25 cellular contexts compared by ENCODE assay signal in the genomic region with DNA sequence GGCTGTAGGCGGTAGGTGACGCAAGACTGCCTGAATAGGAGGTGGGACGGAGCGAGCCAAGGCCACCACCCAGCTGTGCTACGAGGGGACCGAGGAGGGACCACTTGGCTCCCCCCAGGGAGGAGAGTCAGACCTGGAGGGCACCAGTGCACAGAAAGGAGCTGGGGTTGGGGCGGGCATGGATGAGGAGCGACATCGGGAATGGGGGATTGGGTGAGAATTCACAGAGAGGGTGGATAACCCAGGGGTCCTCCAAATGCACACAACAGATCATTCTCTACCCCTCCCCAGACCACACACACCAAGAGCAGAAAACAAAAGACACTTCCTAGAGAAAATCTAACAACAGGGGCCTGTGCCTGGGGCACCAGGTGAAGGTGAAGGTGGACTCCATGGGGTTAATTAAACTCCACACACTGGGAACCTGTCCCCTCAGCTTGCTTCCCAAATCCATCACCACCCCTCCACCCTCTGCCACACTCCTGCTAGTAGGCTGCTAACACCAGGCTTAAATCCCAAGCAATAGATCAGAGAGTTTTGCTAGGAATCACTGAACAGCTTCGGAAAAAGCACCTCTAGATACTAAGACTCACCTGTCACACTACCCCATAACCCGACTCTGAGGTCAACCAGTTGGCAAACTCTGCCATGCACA.
DNase-seq lines count a peak whose midpoint lies in the region; ATAC-seq and TF ChIP-seq lines count a peak whose summit lies in the region.
"Had no signal": no experiment of that assay in that cellular context is flagged by ENCODE, and none has a peak within 500 bp of the region (broad histone marks: within the 10 kb centered on the region; RNA-seq: fewer than 3 reads in every experiment).

No MANE protein-coding gene starts in this region.

- DNase-seq in right atrium auricular region (ENCODE audit: low spot score): peak; percentile 32
- no peak for DNase-seq in heart left ventricle
- DNase-seq in WERI-Rb-1: peak; percentile 57
- peak; percentile 20 for DNase-seq in lung (ENCODE audit: low spot score)
- DNase-seq in thyroid gland: peak; percentile 19 to 23
- DNase-seq in HUDEP-2 (lab: John Stamatoyannopoulos, UW; ENCODE audit: unreplicated experiment in 76 of 76): no peak
- DNase-seq in HK-2 (ENCODE audit: unreplicated experiment): no peak
- no peak for DNase-seq in DMS153 treated with DMSO at 0.1 percent for 48 hours (lab: John Stamatoyannopoulos, UW; ENCODE audit: unreplicated experiment)
- DNase-seq: activated CD8-positive, alpha-beta T cell treated with anti-CD3 and anti-CD28 coated beads for 36 hours; effector memory CD8-positive, alpha-beta T cell; H9; immature natural killer cell; mesendoderm; NCI-H1417; NCI-H2107; NCI-H446 treated with DMSO at 0.1 percent for 48 hours; SJCRH30; stomach had no signal

- no peak for TF ChIP-seq CTCF in right atrium auricular region (IDR thresholded peaks at IDR 0.05)
- no peak for TF ChIP-seq CTCF in heart left ventricle (IDR thresholded peaks at IDR 0.05)
- no peak for TF ChIP-seq CTCF in WERI-Rb-1 (IDR thresholded peaks at IDR 0.05; ENCODE audit: low read depth, low read length)
- no peak for TF ChIP-seq CTCF in lung (IDR thresholded peaks at IDR 0.05; ENCODE audit: control extremely low read depth, extremely low read depth)
- TF ChIP-seq CTCF in thyroid gland (IDR thresholded peaks at IDR 0.05): no peak

- H3K9me3 ChIP-seq in right atrium auricular region (no peaks in the 10 kb centered on the region), heart left ventricle (no peaks in the 10 kb centered on the region), WERI-Rb-1 (ENCODE audit: severe bottlenecking) (peaks cover 2% of the 10 kb centered on the region), lung (ENCODE audit: control insufficient read depth in 2 of 2, insufficient read depth in 1 of 2, low read length in 1 of 2) (peaks cover 0 to 2% of the 10 kb centered on the region in 2 donors), thyroid gland (no peaks in the 10 kb centered on the region)
- H3K9me3 ChIP-seq: SJCRH30, stomach, tibial artery had no signal

- H3K27ac ChIP-seq in right atrium auricular region: no peak overlapping the region
- no peak overlapping the region for H3K27ac ChIP-seq in heart left ventricle
- peak overlapping the region; percentile 16; the same call in 1 of the 2 replicates for H3K27ac ChIP-seq in WERI-Rb-1
- no peak overlapping the region for H3K27ac ChIP-seq in lung (ENCODE audit: low read depth in 1 of 2, low read length in 1 of 2)
- H3K27ac ChIP-seq in thyroid gland: peak overlapping the region in 2 of 3 donors; percentile 18 to 56
- H3K27ac ChIP-seq: hepatocyte, KMS-11, SJCRH30, skin epidermis, stomach, tibial artery had no signal

- H3K4me3 ChIP-seq in right atrium auricular region (no peak overlapping the region), heart left ventricle (no peak overlapping the region), WERI-Rb-1 (ENCODE audit: low read depth, low read length) (no peak overlapping the region), lung (no peak overlapping the region), thyroid gland (replicated peaks in 1 of 3) (no peak overlapping the region)
- H3K4me3 ChIP-seq: hepatocyte, SJCRH30, skin epidermis, stomach, tibial artery had no signal

- H3K4me1 ChIP-seq in right atrium auricular region (no peaks in the 10 kb centered on the region), heart left ventricle (no peaks in the 10 kb centered on the region), lung (ENCODE audit: control insufficient read depth in 2 of 2, insufficient read depth in 2 of 2, low read length in 2 of 2) (no peaks in the 10 kb centered on the region), thyroid gland (peaks cover 19 to 25% of the 10 kb centered on the region in 2 donors)
- H3K4me1 ChIP-seq: tibial artery had no signal

- H3K27me3 ChIP-seq in right atrium auricular region (no peaks in the 10 kb centered on the region), heart left ventricle (peaks cover 0 to 7% (median 0%) of the 10 kb centered on the region in 9 donors), WERI-Rb-1 (ENCODE audit: insufficient read depth, low read depth, severe bottlenecking) (no peaks in the 10 kb centered on the region), lung (ENCODE audit: control insufficient read depth, insufficient read depth) (no peaks in the 10 kb centered on the region), thyroid gland (no peaks in the 10 kb centered on the region)
- H3K27me3 ChIP-seq: hepatocyte, SJCRH30 had no signal

- no peak for TF ChIP-seq POLR2A in heart left ventricle (IDR thresholded peaks at IDR 0.05)
- TF ChIP-seq POLR2A in thyroid gland (IDR thresholded peaks at IDR 0.05): no peak

- no peak for ATAC-seq in heart left ventricle
- no peak for ATAC-seq in lung (ENCODE audit: insufficient read depth, low FRiP score)
- ATAC-seq: activated CD4-positive, CD25-positive, alpha-beta regulatory T cell treated with anti-CD3 and anti-CD28 coated beads, Interleukin-2, amount 50 U/mL, for 24 hours; activated CD8-positive, alpha-beta T cell treated with anti-CD3 and anti-CD28 coated beads for 36 hours; activated naive CD4-positive, alpha-beta T cell treated with anti-CD3 and anti-CD28 coated beads, Interleukin-2, amount 50 U/mL, for 72 hours; effector memory CD8-positive, alpha-beta T cell; esophagus mucosa had no signal

- intact Hi-C loops in heart left ventricle (cut with DNase I) (no loop called here), thyroid gland (cut with DNase I) (no loop called here)

- H3K36me3 ChIP-seq in right atrium auricular region (no peaks in the 10 kb centered on the region), heart left ventricle (no peaks in the 10 kb centered on the region), WERI-Rb-1 (no peaks in the 10 kb centered on the region; the same call in none of the 2 replicates), lung (ENCODE audit: control insufficient read depth in 2 of 2, insufficient read depth in 2 of 2, low read length in 2 of 2) (no peaks in the 10 kb centered on the region), thyroid gland (no peaks in the 10 kb centered on the region)
- H3K36me3 ChIP-seq: SJCRH30, stomach, tibial artery had no signal

- WGBS in heart left ventricle, 4 donors: 91 to 93% (median 92%) methylated on average over 11 of the region's 11 CpGs
- WGBS in lung, 2 donors: 79 to 81% methylated on average over 11 of the region's 11 CpGs
- 66 to 87% methylated on average over 11 of the region's 11 CpGs for WGBS in thyroid gland, 2 donors

Comparison
In these comparisons a context has a peak if more than half of its experiments do, and no peak if none do; other contexts are left out.
1. DNase-seq: peak in right atrium auricular region (single experiment), WERI-Rb-1 (single experiment), lung (single experiment) and thyroid gland (2 of 2); none in heart left ventricle (0 of 5), HUDEP-2 (0 of 76), HK-2 (single experiment) and DMS153 treated with DMSO at 0.1 percent for 48 hours (single experiment).
2. H3K27ac ChIP-seq: peak in WERI-Rb-1 (single experiment) and thyroid gland (2 of 3); none in right atrium auricular region (0 of 2), heart left ventricle (0 of 12) and lung (0 of 2).